Comparison of ENCODE assay signal across 11 cellular contexts in genomic region chr6:3912366-3913076, GRCh38.
A peak's percentile ranks its signal among the peaks of the same experiment; 100 is the strongest.
DNase-seq lines count a peak whose midpoint lies in the region; ATAC-seq, FAIRE-seq and TF ChIP-seq lines count a peak whose summit lies in the region.
"Had no signal": no experiment of that assay in that cellular context is flagged by ENCODE, and none has a peak within 500 bp of the region (broad histone marks: within the 10 kb centered on the region; RNA-seq: fewer than 3 reads in every experiment).

No MANE protein-coding gene starts in this region.

- H3K4me1 ChIP-seq in sigmoid colon = peaks cover 0 to 57% (median 36%) of the 10 kb centered on the region in 4 donors
- H3K4me1 ChIP-seq in BE2C = peaks cover 5% of the 10 kb centered on the region; the same call in 1 of the 2 replicates
- peaks cover 43% of the 10 kb centered on the region for H3K4me1 ChIP-seq in CD4-positive, alpha-beta memory T cell (ENCODE audit: insufficient read depth, low read length)

- H3K27me3 ChIP-seq in sigmoid colon = no peaks in the 10 kb centered on the region
- H3K27me3 ChIP-seq in BE2C = no peaks in the 10 kb centered on the region; the same call in none of the 2 replicates
- H3K27me3 ChIP-seq in CD4-positive, alpha-beta memory T cell (ENCODE audit: insufficient read depth, low read length) = no peaks in the 10 kb centered on the region

- H3K4me3 Mint-ChIP-seq in CD4-positive, alpha-beta memory T cell = no peak overlapping the region
- H3K4me3 Mint-ChIP-seq: B cell had no signal

- no peaks in the 10 kb centered on the region for H3K9me3 ChIP-seq in sigmoid colon
- no peaks in the 10 kb centered on the region for H3K9me3 ChIP-seq in BE2C
- no peaks in the 10 kb centered on the region for H3K9me3 ChIP-seq in CD4-positive, alpha-beta memory T cell (ENCODE audit: control insufficient read depth in 1 of 2, low read length in 2 of 2)
- H3K9me3 ChIP-seq: mucosa of descending colon had no signal

- H3K4me3 ChIP-seq in sigmoid colon = no peak overlapping the region
- H3K4me3 ChIP-seq in BE2C (ENCODE audit: low read depth, low read length) = no peak overlapping the region
- H3K4me3 ChIP-seq in CD4-positive, alpha-beta memory T cell (ENCODE audit: low read length in 2 of 2) = no peak overlapping the region
- H3K4me3 ChIP-seq: mucosa of descending colon had no signal

- H3K36me3 Mint-ChIP-seq in CD4-positive, alpha-beta memory T cell = no peaks in the 10 kb centered on the region

- intact Hi-C loops in left ventricle myocardium superior (cut with micrococcal nuclease) (no loop called here), sigmoid colon (cut with DNase I) (loop anchor here (5.0 kb wide), 1 partner anchor 85 kb away; no protein-coding TSS in a partner anchor)
- intact Hi-C loops in CD4-positive, alpha-beta memory T cell (cut with micrococcal nuclease) = no loop called here

- CTCF ChIA-PET in CD4-positive, alpha-beta memory T cell (lab: Charles Lee; ENCODE audit: partially characterized antibody) = interaction anchor here (1.0 to 3.6 kb wide), 3 partner anchors 20 to 169 kb away, joined by 5 to 17 read pairs (median 13); partner anchors contain the start of gene FAM50B

- H3K27ac Mint-ChIP-seq in CD4-positive, alpha-beta memory T cell = no peak overlapping the region
- H3K27ac Mint-ChIP-seq: B cell, T-helper 17 cell had no signal

- H3K4me1 Mint-ChIP-seq in CD4-positive, alpha-beta memory T cell = peaks cover 29 to 56% (median 43%) of the 10 kb centered on the region in 4 donors
- H3K4me1 Mint-ChIP-seq: B cell had no signal

- POLR2A ChIA-PET in CD4-positive, alpha-beta memory T cell (lab: Charles Lee; ENCODE audit: partially characterized antibody) = no interaction called here

- H3K36me3 ChIP-seq in sigmoid colon = no peaks in the 10 kb centered on the region
- no peaks in the 10 kb centered on the region for H3K36me3 ChIP-seq in BE2C
- H3K36me3 ChIP-seq in CD4-positive, alpha-beta memory T cell (ENCODE audit: insufficient read depth, low read length) = no peaks in the 10 kb centered on the region

- H3K27me3 Mint-ChIP-seq in CD4-positive, alpha-beta memory T cell = peaks cover 5 to 16% of the 10 kb centered on the region in 2 donors

- DNase-seq in AG08395 (ENCODE audit: low spot score) = peak; percentile 13
- DNase-seq in left ventricle myocardium superior = no peak
- no peak for DNase-seq in sigmoid colon
- no peak for DNase-seq in ureter (ENCODE audit: low spot score)
- no peak for DNase-seq in BE2C
- no peak for DNase-seq in CD4-positive, alpha-beta memory T cell
- no peak for DNase-seq in D721Med (ENCODE audit: insufficient read length, low spot score)
- DNase-seq: T-helper 17 cell had no signal

- H3K9me3 Mint-ChIP-seq in CD4-positive, alpha-beta memory T cell = no peaks in the 10 kb centered on the region

- no peak for TF ChIP-seq CTCF in sigmoid colon (IDR thresholded peaks at IDR 0.05)
- TF ChIP-seq CTCF in BE2C (IDR thresholded peaks at IDR 0.05; ENCODE audit: low read depth, low read length) = no peak
- TF ChIP-seq CTCF in D721Med (IDR thresholded peaks at IDR 0.05; ENCODE audit: insufficient read depth, missing control alignments) = no peak

- H3K27ac ChIP-seq in angular gyrus (ENCODE audit: low read depth, low read length) = peak overlapping the region; percentile 48
- H3K27ac ChIP-seq in sigmoid colon = peak overlapping the region; percentile 81 to 92 (median 86)
- H3K27ac ChIP-seq in CD4-positive, alpha-beta memory T cell (ENCODE audit: low read depth, low read length) = no peak overlapping the region

- no peak for TF ChIP-seq EP300 in sigmoid colon (IDR thresholded peaks at IDR 0.05)

- ATAC-seq in left ventricle myocardium superior = peak; percentile 27
- ATAC-seq: T-helper 17 cell had no signal

- WGBS in sigmoid colon, 2 donors = 91 to 93% methylated on average over 3 of the region's 3 CpGs

- TF ChIP-seq POLR2A in sigmoid colon (IDR thresholded peaks at IDR 0.05) = no peak

- FAIRE-seq in D721Med (lab: Jason Lieb, UNC) = no peak
